8 cellular contexts compared by ENCODE assay signal in genomic region chr15:89088605-89089315, GRCh38. TPM values are rescaled to one million over a fixed set of nuclear protein-coding genes. Genes with fewer than 3 reads are reported as not detected.
DNase-seq lines count a peak whose midpoint lies in the region; ATAC-seq, FAIRE-seq and TF ChIP-seq lines count a peak whose summit lies in the region.

No MANE protein-coding gene starts in this region.

- H3K4me2 ChIP-seq in A549, result peak overlapping the region; percentile 88
- peak overlapping the region; percentile 86 for H3K4me2 ChIP-seq in GM12878 (ENCODE audit: control insufficient read depth, insufficient read depth)

- intact Hi-C loops in GM12878 (cut with micrococcal nuclease; ENCODE audit: unreplicated experiment), result no loop called here

- no peaks in the 10 kb centered on the region for H3K27me3 ChIP-seq in HUES64 (ENCODE audit: insufficient read depth, low read length)
- no peaks in the 10 kb centered on the region for H3K27me3 ChIP-seq in GM12878 (replicated peaks in 1 of 2; ENCODE audit: control insufficient read depth in 2 of 2, insufficient read depth in 2 of 2, low read length in 1 of 2)
- H3K27me3 ChIP-seq in layer of hippocampus (ENCODE audit: control insufficient read depth, insufficient read depth, low read length), result no peaks in the 10 kb centered on the region
- H3K27me3 ChIP-seq in thoracic aorta (replicated peaks; ENCODE audit: insufficient read depth), result no peaks in the 10 kb centered on the region

- H3K27ac ChIP-seq in A549 (peak overlapping the region; percentile 80 to 88), HUES64 (ENCODE audit: low read depth, low read length) (no peak overlapping the region; the same call in 1 of the 2 replicates), GM12878 (ENCODE audit: control insufficient read depth, insufficient read depth) (peak overlapping the region; percentile 34), layer of hippocampus (ENCODE audit: low read depth, low read length) (peak overlapping the region; percentile 74), thoracic aorta (peak overlapping the region; percentile 96 to 100)

- FAIRE-seq in A549 (lab: Jason Lieb, UNC) (no peak), GM12878 (lab: Jason Lieb, UNC) (no peak)

- ATAC-seq in A549 (peak; percentile 14 to 15; a peak in 4 of 6 replicates), GM18505 (IDR thresholded peaks at IDR 0.05; ENCODE audit: unreplicated experiment) (peak; percentile 10), GM12878 (peak; percentile 22), thoracic aorta (ENCODE audit: insufficient number of reproducible peaks, low FRiP score, low read depth) (no peak), GM18519 (IDR thresholded peaks at IDR 0.05; ENCODE audit: low FRiP score, unreplicated experiment) (no peak)

- WGBS in A549 (ENCODE audit: missing lambda C conversion rate), result 11% methylated on average over 30 of the region's 44 CpGs
- 16% methylated on average over 44 of the region's 44 CpGs for WGBS in HUES64
- WGBS in GM12878 (ENCODE audit: insufficient coverage, insufficient replicate concordance, low lambda C conversion rate, missing lambda C conversion rate), result 7% methylated on average over 44 of the region's 44 CpGs

- TF ChIP-seq EP300 in A549 (IDR thresholded peaks at IDR 0.05), result no peak
- no peak for TF ChIP-seq EP300 in GM12878 (IDR thresholded peaks at IDR 0.05; ENCODE audit: borderline replicate concordance in 1 of 2, control insufficient read depth in 1 of 2, low read depth in 2 of 2, low read length in 2 of 2)

- peaks cover 31% of the 10 kb centered on the region for H3K79me2 ChIP-seq in GM12878 (ENCODE audit: control insufficient read depth, insufficient read depth, low read length)

- H3K9ac ChIP-seq in HUES64 (ENCODE audit: low read depth, low read length) (peak overlapping the region; percentile 56), GM12878 (ENCODE audit: control insufficient read depth, insufficient read depth, low read length) (peak overlapping the region; percentile 58)

- BruUV-seq in GM12878 (replicated peaks; lab: Mats Ljungman, UMichigan), result no TSS peak

- no peak for TF ChIP-seq POLR2A in A549 (IDR thresholded peaks at IDR 0.05; ENCODE audit: low read length)
- no peak for TF ChIP-seq POLR2A in GM18505 (IDR thresholded peaks at IDR 0.05; ENCODE audit: borderline replicate concordance, extremely low read depth, insufficient read depth, insufficient read length)
- TF ChIP-seq POLR2A in GM12878 (IDR thresholded peaks at IDR 0.05; ENCODE audit: low read depth, low read length), result no peak

- TF ChIP-seq RAD21 in A549 (conservative IDR thresholded peaks at IDR 0.05 in 1 of 2, IDR thresholded peaks at IDR 0.05 in 1 of 2), result no peak
- no peak for TF ChIP-seq RAD21 in GM12878 (IDR thresholded peaks at IDR 0.05; ENCODE audit: insufficient read depth, low read depth, low read length)

- H3K4me3 ChIP-seq in A549 (peak overlapping the region; percentile 78), HUES64 (ENCODE audit: low read length) (peak overlapping the region; percentile 79), GM12878 (peak overlapping the region; percentile 88), thoracic aorta (peak overlapping the region; percentile 91)

- SMC1A ChIA-PET in GM12878 (lab: Charles Lee; ENCODE audit: uncharacterized antibody, unreplicated experiment), result interaction anchor here (0.6 to 9.8 kb wide), 16 partner anchors 12 to 270 kb away, joined by 3 to 123 read pairs (median 4); no protein-coding TSS in a partner anchor

- DNase-seq in A549 (ENCODE audit: low read depth in 1 of 2, low spot score in 1 of 2) (no peak), GM12878 (ENCODE audit: low read depth, low spot score) (no peak), thoracic aorta (ENCODE audit: low spot score) (no peak), inferior parietal cortex (ENCODE audit: extremely low spot score) (no peak)

- POLR2A ChIA-PET in A549 (lab: Yijun Ruan, JAX) (interaction anchor here (0.7 to 2.6 kb wide), 21 partner anchors 8 to 106 kb away, joined by 3 to 31 read pairs (median 6); no protein-coding TSS in a partner anchor), GM12878 (lab: Charles Lee) (interaction anchor here (0.6 to 7.2 kb wide), 15 partner anchors 11 to 487 kb away, joined by 3 to 122 read pairs (median 5); partner anchors contain the start of gene TICRR)

- H3K9me3 ChIP-seq in A549 (no peaks in the 10 kb centered on the region), HUES64 (ENCODE audit: insufficient read depth, low read depth, low read length) (no peaks in the 10 kb centered on the region), GM12878 (replicated peaks; ENCODE audit: control insufficient read depth, insufficient read depth, low read length) (no peaks in the 10 kb centered on the region), thoracic aorta (no peaks in the 10 kb centered on the region)

- RAD21 ChIA-PET in GM12878 (lab: Charles Lee; ENCODE audit: unreplicated experiment), result interaction anchor here (0.8 to 7.7 kb wide), 19 partner anchors 11 to 246 kb away, joined by 3 to 77 read pairs (median 5); partner anchors contain the start of gene POLG

- H3K36me3 ChIP-seq in HUES64 (ENCODE audit: insufficient read depth, low read length), result no peaks in the 10 kb centered on the region
- no peaks in the 10 kb centered on the region; a peak in 1 of 4 replicates for H3K36me3 ChIP-seq in GM12878 (ENCODE audit: control insufficient read depth in 2 of 2, insufficient read depth in 2 of 2, low read length in 1 of 2)
- H3K36me3 ChIP-seq in thoracic aorta, result no peaks in the 10 kb centered on the region

- peak overlapping the region; percentile 6 for H2AFZ ChIP-seq in GM12878 (ENCODE audit: control insufficient read depth, low read depth, low read length)

- TF ChIP-seq CTCF in A549 (IDR thresholded peaks at IDR 0.05), result no peak
- no peak for TF ChIP-seq CTCF in GM12878 (IDR thresholded peaks at IDR 0.05 in 2 of 3, conservative IDR thresholded peaks at IDR 0.05 in 1 of 3; ENCODE audit: control insufficient read depth in 2 of 3, extremely low read depth in 1 of 3, insufficient read depth in 1 of 3, low read depth in 3 of 3, low read length in 3 of 3)
- TF ChIP-seq CTCF in thoracic aorta (IDR thresholded peaks at IDR 0.05), result no peak

- CTCF ChIA-PET in A549 (lab: Yijun Ruan, JAX), result interaction anchor here (0.7 to 12.9 kb wide), 25 partner anchors 9 to 210 kb away, joined by 3 to 157 read pairs (median 5); no protein-coding TSS in a partner anchor
- CTCF ChIA-PET in GM12878 (lab: Yijun Ruan, JAX), result interaction anchor here (0.7 to 9.5 kb wide), 13 partner anchors 11 to 184 kb away, joined by 3 to 147 read pairs (median 6); no protein-coding TSS in a partner anchor

- no peaks in the 10 kb centered on the region for H4K20me1 ChIP-seq in GM12878 (ENCODE audit: control insufficient read depth, insufficient read depth)

- H3K4me1 ChIP-seq in A549, result peaks cover 51% of the 10 kb centered on the region
- H3K4me1 ChIP-seq in HUES64 (ENCODE audit: insufficient read depth, low read length), result peaks cover 15% of the 10 kb centered on the region
- no peaks in the 10 kb centered on the region; the same call in 1 of the 2 replicates for H3K4me1 ChIP-seq in GM12878 (ENCODE audit: control insufficient read depth, insufficient read depth, low read length)
- peaks cover 31 to 54% of the 10 kb centered on the region in 2 donors for H3K4me1 ChIP-seq in thoracic aorta (ENCODE audit: control insufficient read depth in 1 of 2, low read depth in 2 of 2)

- in situ Hi-C loops in GM12878 (cut with MboI), result no loop called here

TF ChIP-seq in A549, 52 proteins besides CTCF, POLR2A, EP300 and RAD21 (continues in another document):
- no peak for TF ChIP-seq USF2 (IDR thresholded peaks at IDR 0.05)

TF ChIP-seq in GM12878, 131 proteins besides CTCF, POLR2A, EP300 and RAD21 (continues in another document):
- TF ChIP-seq IKZF1 (conservative IDR thresholded peaks at IDR 0.05), result peak; percentile 8; the same call in 1 of the 2 replicates

RNA-seq across cellular contexts. Expression of gene ABHD2, which starts 0.5 kb away (rescaled TPM):
- polyA plus RNA-seq in A549 (2011; rRNA removed) (63.3 and 76.4 TPM in 2 replicates), A549 (2017; fragmentation: RNase III; extraction: RNeasy Plus Mini Kit Qiagen cat#74134 plus additional on column Dnase treatment) (33.1 to 41.0 TPM (median 36.2 TPM) in 3 replicates), GM12878 (2011; rRNA removed) (22.4 and 30.1 TPM in 2 replicates), GM12878 (2014; fragmentation: Illumina TruSeq; extraction: Trizol) (21.4 and 23.3 TPM in 2 replicates), GM12878 (2014; fragmentation: Nextera tagmentation; extraction: Ambion mirVana) (1 to 10 TPM; 1.2 to 4.7 TPM), GM12878 (2014; rRNA removed) (15.0 and 19.3 TPM in 2 replicates), GM12878 (2016; fragmentation: Nextera tagmentation; extraction: Ambion mirVana) (10 to 100 TPM; 21.0 to 21.2 TPM)
- 31.8 and 36.7 TPM in 2 replicates for polyA plus RNA-seq in A549 (2012; cell fraction: cytosol; rRNA removed)
- polyA plus RNA-seq in A549 (2012; cell fraction: nucleus; rRNA removed), result 30.7 and 39.5 TPM in 2 replicates
- 194 and 230 TPM in 2 replicates for polyA minus RNA-seq in A549 (2011; rRNA and poly(A)+ RNA removed)
- polyA plus RNA-seq in HUES64 (2013, experiment 1 of 2), result 9.1 TPM
- polyA plus RNA-seq in HUES64 (2013, experiment 2 of 2), result 8.4 TPM
- 48.0 and 50.8 TPM in 2 replicates for total RNA-seq in GM12878 (2013; cell fraction: nucleolus; rRNA removed)
- total RNA-seq in GM12878 (2014; rRNA removed) (19.6 and 19.7 TPM in 2 replicates), GM12878 (2014; rRNA removed; fragmentation: Illumina TruSeq; extraction: Trizol) (15.8 and 19.8 TPM in 2 replicates), GM12878 (2021) (33.6 and 38.7 TPM in 2 replicates), thoracic aorta (100 to 1,000 TPM; 177 to 283 TPM)
- 7.0 TPM for polyA plus RNA-seq in GM12878 (2011; ENCODE audit: low read depth)
- polyA plus RNA-seq in GM12878 (2011; cell fraction: cytosol; rRNA removed), result 27.2 and 29.2 TPM in 2 replicates
- 16.7 and 18.6 TPM in 2 replicates for polyA plus RNA-seq in GM12878 (2011; cell fraction: nucleus; rRNA removed)
- polyA plus RNA-seq in GM12878 (2012), result 7.8 and 8.1 TPM in 2 replicates
- polyA minus RNA-seq in GM12878 (2011; rRNA and poly(A)+ RNA removed), result 82.8 and 105 TPM in 2 replicates
- polyA minus RNA-seq in GM12878 (2011; cell fraction: cytosol; rRNA and poly(A)+ RNA removed), result 17.2 and 18.7 TPM in 2 replicates
- polyA minus RNA-seq in GM12878 (2011; cell fraction: nucleus; rRNA and poly(A)+ RNA removed), result 14.7 and 33.2 TPM in 2 replicates

Comparison
In these comparisons a context has a peak if more than half of its experiments do, and no peak if none do; other contexts are left out.
1. ATAC-seq: peak in A549 (2 of 2), GM18505 (single experiment) and GM12878 (single experiment); none in thoracic aorta (single experiment) and GM18519 (single experiment).
2. Of the 24 proteins assayed by ChIP-seq in both GM12878 and A549: peak only in GM12878: none; only in A549: none; in both: REST; in neither: 23.
3. Peak in every context shown above with its lines, with median percentiles within 50 percentile points of each other: H3K4me3 ChIP-seq.